In genomic region chr3:16286161-16286560, GRCh38 we compare ENCODE assay signal across 8 cellular contexts. TPM values are rescaled to one million over a fixed set of nuclear protein-coding genes. Genes with fewer than 3 reads are reported as not detected.
DNase-seq lines count a peak whose midpoint lies in the region; ATAC-seq, FAIRE-seq and TF ChIP-seq lines count a peak whose summit lies in the region.

No MANE protein-coding gene starts in this region.

- no peak for TF ChIP-seq POLR2A in sigmoid colon (IDR thresholded peaks at IDR 0.05)
- TF ChIP-seq POLR2A in GM12891 (IDR thresholded peaks at IDR 0.05; ENCODE audit: low read depth, low read length), result no peak

- WGBS in sigmoid colon, 2 donors, result 74 to 86% methylated on average over 3 of the region's 3 CpGs

- ATAC-seq in GM19043 (IDR thresholded peaks at IDR 0.05; ENCODE audit: low read depth, unreplicated experiment) (peak; percentile 65), HG03521 (IDR thresholded peaks at IDR 0.05; ENCODE audit: unreplicated experiment) (peak; percentile 78)

- peak; percentile 73 for DNase-seq in activated naive CD4-positive, alpha-beta T cell treated with Interleukin-2 at 50 U/mL for 16 hours
- peak; percentile 25 to 56 (median 35) for DNase-seq in stimulated activated CD4-positive, alpha-beta T cell treated with anti-CD3 and anti-CD28 coated beads, TNF-alpha, amount 100 ng/mL, for 1 hour (ENCODE audit: low read depth in 3 of 3, low spot score in 1 of 3)
- DNase-seq in sigmoid colon, result no peak
- no peak for DNase-seq in NOMO-1 treated with dmso at 0.1 percent for 144 hours (lab: John Stamatoyannopoulos, UW; ENCODE audit: unreplicated experiment)
- DNase-seq in anterior cingulate cortex (lab: John Stamatoyannopoulos, UW), result no peak
- DNase-seq in GM12891 (ENCODE audit: insufficient read length, low spot score), result no peak

- no peak overlapping the region for H3K27ac ChIP-seq in sigmoid colon

- H3K4me3 ChIP-seq in sigmoid colon, result no peak overlapping the region

- H3K27me3 ChIP-seq in sigmoid colon, result no peaks in the 10 kb centered on the region

- intact Hi-C loops in sigmoid colon (cut with DNase I), result no loop called here

- no peak for TF ChIP-seq EP300 in sigmoid colon (IDR thresholded peaks at IDR 0.05)

- FAIRE-seq in GM12891 (lab: Jason Lieb, UNC), result no peak

- H3K4me1 ChIP-seq in sigmoid colon, result peaks cover 0 to 8% (median 2%) of the 10 kb centered on the region in 4 donors

- TF ChIP-seq CTCF in sigmoid colon (IDR thresholded peaks at IDR 0.05), result no peak

- peaks cover 0 to 22% (median 6%) of the 10 kb centered on the region in 4 donors for H3K36me3 ChIP-seq in sigmoid colon

- H3K9me3 ChIP-seq in sigmoid colon, result no peaks in the 10 kb centered on the region

TF ChIP-seq in GM12891, 5 proteins besides CTCF, POLR2A, EP300 and RAD21:
- TF ChIP-seq TAF1 (IDR thresholded peaks at IDR 0.05; ENCODE audit: low read depth, low read length) (no peak), PAX5 (IDR thresholded peaks at IDR 0.05; ENCODE audit: insufficient read depth, low read length, severe bottlenecking) (no peak), POU2F2 (IDR thresholded peaks at IDR 0.05; ENCODE audit: low read depth, low read length) (no peak), SPI1 (IDR thresholded peaks at IDR 0.05; ENCODE audit: low read depth, low read length) (no peak)

RNA-seq across cellular contexts. Expression of gene OXNAD1, which starts 21.1 kb away (rescaled TPM):
- total RNA-seq in sigmoid colon, result 10 to 100 TPM; 11.3 to 17.5 (median 12.2) TPM
- polyA plus RNA-seq in sigmoid colon, result 10 to 100 TPM; 14.4 to 23.1 (median 18.2) TPM
- 9.0 TPM for polyA plus RNA-seq in GM12891 (2012; ENCODE audit: low read depth, missing spikeins)

RNA-seq across cellular contexts. Expression of gene DPH3, which starts 21.4 kb away (rescaled TPM):
- total RNA-seq in sigmoid colon, result 10 to 100 TPM; 23.7 to 28.8 (median 25.7) TPM
- polyA plus RNA-seq in sigmoid colon, result 10 to 100 TPM; 14.6 to 30.1 (median 23.4) TPM
- polyA plus RNA-seq in GM12891 (2012; ENCODE audit: low read depth, missing spikeins), result 11.6 TPM

Comparison
In these comparisons a context has a peak if more than half of its experiments do, and no peak if none do; other contexts are left out.
1. DNase-seq: peak in activated naive CD4-positive, alpha-beta T cell treated with Interleukin-2 at 50 U/mL for 16 hours (single experiment) and stimulated activated CD4-positive, alpha-beta T cell treated with anti-CD3 and anti-CD28 coated beads, TNF-alpha, amount 100 ng/mL, for 1 hour (3 of 3); none in sigmoid colon (single experiment), NOMO-1 treated with dmso at 0.1 percent for 144 hours (single experiment), anterior cingulate cortex (0 of 58) and GM12891 (single experiment).